ENCODE assay signal across 25 cellular contexts in genomic region chr2:205556841-205557539, GRCh38.
DNase-seq lines count a peak whose midpoint lies in the region; ATAC-seq and TF ChIP-seq lines count a peak whose summit lies in the region.
"Had no signal": no experiment of that assay in that cellular context is flagged by ENCODE, and none has a peak within 500 bp of the region (broad histone marks: within the 10 kb centered on the region; RNA-seq: fewer than 3 reads in every experiment).

No MANE protein-coding gene starts in this region.

- no peak overlapping the region for H3K9ac ChIP-seq in H9 (ENCODE audit: extremely low read depth, insufficient read length, low read length)
- H3K9ac ChIP-seq: SK-N-SH had no signal

- no peak for TF ChIP-seq POLR2A in vagina (IDR thresholded peaks at IDR 0.05)
- TF ChIP-seq POLR2A in testis (IDR thresholded peaks at IDR 0.05), result no peak

- H3K56ac ChIP-seq in H9 (ENCODE audit: insufficient read length, low read depth, low read length), result no peak overlapping the region

- H2BK12ac ChIP-seq in H9 (ENCODE audit: insufficient read length, low read depth, low read length), result no peak overlapping the region

- no peak overlapping the region for H4K8ac ChIP-seq in H9 (replicated peaks; ENCODE audit: insufficient read length, low read depth, low read length)

- no peak overlapping the region for H3K4me3 ChIP-seq in mesodermal cell (ENCODE audit: extremely low read depth, insufficient read depth, low read length, poor library complexity, severe bottlenecking)
- H3K4me3 ChIP-seq in vagina, result no peak overlapping the region
- no peak overlapping the region for H3K4me3 ChIP-seq in testis
- H3K4me3 ChIP-seq: coronary artery, esophagus muscularis mucosa, MG63 had no signal

- no peaks in the 10 kb centered on the region for H4K20me1 ChIP-seq in H9 (ENCODE audit: control insufficient read depth, insufficient read depth, insufficient read length)

- H3K4me3 Mint-ChIP-seq in H9 (no peak overlapping the region), WTC11 (no peak overlapping the region)
- H3K4me3 Mint-ChIP-seq: activated CD4-positive, alpha-beta T cell treated with anti-CD3 and anti-CD28 coated beads, Interleukin-2, amount 10 ng/mL, durations not matched to agents 7 days and 5 days; activated naive CD4-positive, alpha-beta T cell treated with anti-CD3 and anti-CD28 coated beads for 36 hours; CD14-positive monocyte; naive B cell had no signal

- H3K36me3 ChIP-seq in mesodermal cell (ENCODE audit: control insufficient read depth, insufficient read depth, low read length) (no peaks in the 10 kb centered on the region), vagina (no peaks in the 10 kb centered on the region), testis (ENCODE audit: low read depth, missing control alignments) (no peaks in the 10 kb centered on the region)
- H3K36me3 ChIP-seq: MG63 had no signal

- no peak overlapping the region for H3T11ph ChIP-seq in H9 (ENCODE audit: low read length)

- H3K4ac ChIP-seq in H9 (ENCODE audit: low read depth, low read length), result no peak overlapping the region

- no peak overlapping the region for H2BK5ac ChIP-seq in H9 (ENCODE audit: insufficient read length, low read length)

- DNase-seq in DMS79 (lab: John Stamatoyannopoulos, UW) (peak; percentile 80), H9 (peak; percentile 45), WTC11 (ENCODE audit: low spot score) (peak; percentile 26), vagina (ENCODE audit: extremely low spot score in 2 of 2) (no peak), testis (no peak)
- DNase-seq: activated CD4-positive, alpha-beta T cell treated with anti-CD3 and anti-CD28 coated beads, Interleukin-2, amount 10 ng/mL, durations not matched to agents 7 days and 5 days; activated naive CD4-positive, alpha-beta T cell treated with anti-CD3 and anti-CD28 coated beads for 36 hours; Calu3; foreskin melanocyte; KBM-7; MG63; naive B cell; NCI-H1417 treated with DMSO at 0.1 percent for 48 hours; NCI-H2081 treated with DMSO at 0.1 percent for 48 hours; NCI-H510A treated with DMSO at 0.1 percent for 48 hours; RPMI8226; SK-N-SH; substantia nigra; T-helper 2 cell had no signal

- no peaks in the 10 kb centered on the region for H3K79me1 ChIP-seq in H9 (ENCODE audit: insufficient read depth, low read depth, low read length, poor library complexity, severe bottlenecking)

- H3K9me3 ChIP-seq in H9 (ENCODE audit: control insufficient read depth, low read depth, low read length) (no peaks in the 10 kb centered on the region), mesodermal cell (ENCODE audit: control insufficient read depth, low read length) (no peaks in the 10 kb centered on the region), vagina (no peaks in the 10 kb centered on the region), testis (no peaks in the 10 kb centered on the region)
- H3K9me3 ChIP-seq: esophagus muscularis mucosa, MG63, SK-N-SH had no signal

- WGBS in H9 (ENCODE audit: extremely low coverage, insufficient read length, low lambda C conversion rate), result no CpG with 5 or more reads among the region's 18 CpGs
- 86 to 88% methylated on average over 14 to 18 of the region's 18 CpGs for WGBS in mesodermal cell (ENCODE audit: insufficient coverage in 2 of 2), 2 experiments
- WGBS in testis, 2 donors, result 87 to 90% methylated on average over 18 of the region's 18 CpGs

- no peak overlapping the region for H2BK20ac ChIP-seq in H9 (ENCODE audit: low read depth, low read length, poor library complexity, severe bottlenecking)

- no peak overlapping the region for H4K91ac ChIP-seq in H9 (ENCODE audit: insufficient read length, low read depth, low read length)

- H3K18ac ChIP-seq in H9 (ENCODE audit: insufficient read length, low read depth, low read length), result no peak overlapping the region

- H3K36me3 Mint-ChIP-seq in H9 (ENCODE audit: insufficient read depth in 1 of 3, low read depth in 3 of 3) (no peaks in the 10 kb centered on the region; a peak in 2 of 7 replicates), WTC11 (no peaks in the 10 kb centered on the region)
- H3K36me3 Mint-ChIP-seq: CD14-positive monocyte, naive B cell had no signal

- H2AK5ac ChIP-seq in H9 (ENCODE audit: insufficient read length, low read length), result no peak overlapping the region

- H3K79me2 ChIP-seq in H9 (ENCODE audit: insufficient read depth, low read length), result no peaks in the 10 kb centered on the region

- ATAC-seq in WTC11 (peak; percentile 81), HG02870 (IDR thresholded peaks at IDR 0.05; ENCODE audit: unreplicated experiment) (no peak)

- CTCF ChIA-PET in WTC11 (lab: Charles Lee), result interaction anchor here (1.2 kb wide), 3 partner anchors 10 to 122 kb away, joined by 4 read pairs; no protein-coding TSS in a partner anchor

- intact Hi-C loops in vagina (cut with DNase I) (no loop called here), testis (cut with DNase I; ENCODE audit: low total_unique reads) (no loop called here)

- H3K27me3 ChIP-seq in H9 (ENCODE audit: insufficient read depth, low read length), result no peaks in the 10 kb centered on the region
- no peaks in the 10 kb centered on the region for H3K27me3 ChIP-seq in vagina
- H3K27me3 ChIP-seq in testis, result no peaks in the 10 kb centered on the region
- H3K27me3 ChIP-seq: esophagus muscularis mucosa, MG63 had no signal

- no peaks in the 10 kb centered on the region for H3K23me2 ChIP-seq in H9 (ENCODE audit: insufficient read length, low read depth, low read length, poor library complexity, severe bottlenecking)

- H3K27me3 Mint-ChIP-seq in H9 (ENCODE audit: low read depth), result no peaks in the 10 kb centered on the region
- H3K27me3 Mint-ChIP-seq in WTC11 (ENCODE audit: low read depth), result no peaks in the 10 kb centered on the region

- H3K23ac ChIP-seq in H9 (ENCODE audit: insufficient read length, low read depth, low read length), result no peak overlapping the region

- H3K27ac Mint-ChIP-seq in H9 (peak overlapping the region in 1 of 3 experiments; percentile 42; a peak in 1 of 7 replicates), WTC11 (no peak overlapping the region)
- H3K27ac Mint-ChIP-seq: activated CD4-positive, alpha-beta T cell treated with anti-CD3 and anti-CD28 coated beads, Interleukin-2, amount 10 ng/mL, durations not matched to agents 7 days and 5 days; activated naive CD4-positive, alpha-beta T cell treated with anti-CD3 and anti-CD28 coated beads for 36 hours; CD14-positive monocyte; naive B cell had no signal

- no peak overlapping the region for H3K4me2 ChIP-seq in H9 (ENCODE audit: insufficient read depth, insufficient read length, low read length)
- H3K4me2 ChIP-seq: SK-N-SH had no signal

- H3K27ac ChIP-seq in H9 (ENCODE audit: insufficient read length, low read depth, low read length) (no peak overlapping the region), mesodermal cell (ENCODE audit: low read depth, low read length, severe bottlenecking) (peak overlapping the region; percentile 36), vagina (no peak overlapping the region), testis (no peak overlapping the region)
- H3K27ac ChIP-seq: coronary artery, esophagus muscularis mucosa, VCaP had no signal

- no peak overlapping the region for H2BK15ac ChIP-seq in H9 (ENCODE audit: low read depth, low read length)

- H3K14ac ChIP-seq in H9 (ENCODE audit: insufficient read depth, low read length), result peak overlapping the region; percentile 68; the same call in 1 of the 2 replicates

- H4K5ac ChIP-seq in H9 (ENCODE audit: insufficient read length, low read depth, low read length), result no peak overlapping the region

- peaks cover 4% of the 10 kb centered on the region; the same call in 1 of the 2 replicates for H3K4me1 ChIP-seq in H9 (ENCODE audit: insufficient read depth, low read length)
- H3K4me1 ChIP-seq in mesodermal cell (ENCODE audit: control insufficient read depth, insufficient read depth, low read length, poor library complexity, severe bottlenecking), result peaks cover 10% of the 10 kb centered on the region
- H3K4me1 ChIP-seq in vagina, result no peaks in the 10 kb centered on the region
- no peaks in the 10 kb centered on the region for H3K4me1 ChIP-seq in testis
- H3K4me1 ChIP-seq: esophagus muscularis mucosa had no signal

- peak; percentile 52; the same call in 2 of the 3 replicates for TF ChIP-seq CTCF in H9 (conservative IDR thresholded peaks at IDR 0.05)
- no peak for TF ChIP-seq CTCF in WTC11 (IDR thresholded peaks at IDR 0.05)
- no peak for TF ChIP-seq CTCF in vagina (IDR thresholded peaks at IDR 0.05)
- TF ChIP-seq CTCF in testis (IDR thresholded peaks at IDR 0.05), result no peak

- H3K9me3 Mint-ChIP-seq in H9 (no peaks in the 10 kb centered on the region), WTC11 (no peaks in the 10 kb centered on the region)
- H3K9me3 Mint-ChIP-seq: activated CD4-positive, alpha-beta T cell treated with anti-CD3 and anti-CD28 coated beads, Interleukin-2, amount 10 ng/mL, durations not matched to agents 7 days and 5 days; activated naive CD4-positive, alpha-beta T cell treated with anti-CD3 and anti-CD28 coated beads for 36 hours; naive B cell had no signal

- H2BK120ac ChIP-seq in H9 (ENCODE audit: low read depth, low read length, poor library complexity, severe bottlenecking), result no peak overlapping the region

- H2AFZ ChIP-seq in H9 (ENCODE audit: low read length), result no peak overlapping the region

- POLR2A ChIA-PET in WTC11 (lab: Charles Lee), result no interaction called here

- H3K4me1 Mint-ChIP-seq in H9 (peaks cover 22 to 29% of the 10 kb centered on the region in 2 experiments), WTC11 (peaks cover 27% of the 10 kb centered on the region)
- H3K4me1 Mint-ChIP-seq: activated CD4-positive, alpha-beta T cell treated with anti-CD3 and anti-CD28 coated beads, Interleukin-2, amount 10 ng/mL, durations not matched to agents 7 days and 5 days; naive B cell had no signal

TF ChIP-seq in WTC11, 78 proteins besides CTCF, POLR2A, EP300 and RAD21 (continues in another document):
- TF ChIP-seq, protein P1, sequence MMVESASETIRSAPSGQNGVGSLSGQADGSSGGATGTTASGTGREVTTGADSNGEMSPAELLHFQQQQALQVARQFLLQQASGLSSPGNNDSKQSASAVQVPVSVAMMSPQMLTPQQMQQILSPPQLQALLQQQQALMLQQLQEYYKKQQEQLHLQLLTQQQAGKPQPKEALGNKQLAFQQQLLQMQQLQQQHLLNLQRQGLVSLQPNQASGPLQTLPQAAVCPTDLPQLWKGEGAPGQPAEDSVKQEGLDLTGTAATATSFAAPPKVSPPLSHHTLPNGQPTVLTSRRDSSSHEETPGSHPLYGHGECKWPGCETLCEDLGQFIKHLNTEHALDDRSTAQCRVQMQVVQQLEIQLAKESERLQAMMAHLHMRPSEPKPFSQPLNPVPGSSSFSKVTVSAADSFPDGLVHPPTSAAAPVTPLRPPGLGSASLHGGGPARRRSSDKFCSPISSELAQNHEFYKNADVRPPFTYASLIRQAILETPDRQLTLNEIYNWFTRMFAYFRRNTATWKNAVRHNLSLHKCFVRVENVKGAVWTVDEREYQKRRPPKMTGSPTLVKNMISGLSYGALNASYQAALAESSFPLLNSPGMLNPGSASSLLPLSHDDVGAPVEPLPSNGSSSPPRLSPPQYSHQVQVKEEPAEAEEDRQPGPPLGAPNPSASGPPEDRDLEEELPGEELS (CRISPR knock-in tag; IDR thresholded peaks at IDR 0.05), result no peak
- no peak for TF ChIP-seq TP53 (CRISPR knock-in tag; IDR thresholded peaks at IDR 0.05)

Comparison
In these comparisons a context has a peak if more than half of its experiments do, and no peak if none do; other contexts are left out.
1. DNase-seq: peak in DMS79 (single experiment), H9 (single experiment) and WTC11 (single experiment); none in vagina (0 of 2) and testis (single experiment).